In the genomic region with DNA sequence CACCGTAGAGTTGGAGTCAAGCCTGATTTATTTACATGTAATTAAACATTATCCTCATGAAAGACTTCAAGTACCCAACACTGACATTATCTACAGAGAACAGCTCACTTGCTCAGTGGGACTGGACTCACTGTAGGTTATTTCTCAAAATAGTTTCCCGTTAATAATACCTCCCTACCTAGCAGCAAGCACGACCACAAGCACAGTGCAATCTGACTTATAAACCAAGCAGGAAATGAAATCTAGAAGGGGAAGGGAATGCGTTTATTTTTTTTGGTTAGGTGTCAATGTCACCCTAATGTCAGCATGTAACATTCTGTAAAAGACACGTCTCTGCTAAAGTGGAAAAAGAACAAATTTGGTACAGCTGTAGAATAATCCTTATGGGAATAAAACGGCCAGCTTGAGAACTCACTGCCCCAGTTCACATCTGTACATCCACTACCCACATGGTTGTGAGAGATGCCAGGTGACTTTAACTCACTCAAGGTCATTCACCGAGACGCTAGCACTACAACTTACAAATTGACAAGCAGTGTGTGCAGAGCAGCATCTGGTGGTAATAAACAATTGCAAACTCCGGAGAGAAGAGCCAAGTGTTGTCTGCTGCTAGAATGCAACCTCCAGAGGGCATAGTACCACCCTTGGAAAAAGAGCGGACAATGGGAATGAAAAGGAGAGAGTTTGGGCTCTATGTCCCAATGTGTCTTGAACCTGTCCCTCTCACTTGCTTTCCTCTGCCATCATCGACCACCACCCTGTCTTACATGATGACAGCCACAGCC, we compare ENCODE assay signal across 2 cellular contexts.
TF ChIP-seq lines count a peak whose summit lies in the region.

No MANE protein-coding gene starts in this region.

TF ChIP-seq in HCT116, 20 proteins besides CTCF, POLR2A, EP300 and RAD21 (continued from another document):
- TF ChIP-seq FOSL1 (IDR thresholded peaks at IDR 0.05; ENCODE audit: low read depth) = no peak
- no peak for TF ChIP-seq JUND (IDR thresholded peaks at IDR 0.05)
- TF ChIP-seq, protein P1, sequence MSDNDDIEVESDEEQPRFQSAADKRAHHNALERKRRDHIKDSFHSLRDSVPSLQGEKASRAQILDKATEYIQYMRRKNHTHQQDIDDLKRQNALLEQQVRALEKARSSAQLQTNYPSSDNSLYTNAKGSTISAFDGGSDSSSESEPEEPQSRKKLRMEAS (IDR thresholded peaks at IDR 0.05) = no peak
- TF ChIP-seq SP1 (IDR thresholded peaks at IDR 0.05; ENCODE audit: low read depth) = no peak
- TF ChIP-seq, protein P2, sequence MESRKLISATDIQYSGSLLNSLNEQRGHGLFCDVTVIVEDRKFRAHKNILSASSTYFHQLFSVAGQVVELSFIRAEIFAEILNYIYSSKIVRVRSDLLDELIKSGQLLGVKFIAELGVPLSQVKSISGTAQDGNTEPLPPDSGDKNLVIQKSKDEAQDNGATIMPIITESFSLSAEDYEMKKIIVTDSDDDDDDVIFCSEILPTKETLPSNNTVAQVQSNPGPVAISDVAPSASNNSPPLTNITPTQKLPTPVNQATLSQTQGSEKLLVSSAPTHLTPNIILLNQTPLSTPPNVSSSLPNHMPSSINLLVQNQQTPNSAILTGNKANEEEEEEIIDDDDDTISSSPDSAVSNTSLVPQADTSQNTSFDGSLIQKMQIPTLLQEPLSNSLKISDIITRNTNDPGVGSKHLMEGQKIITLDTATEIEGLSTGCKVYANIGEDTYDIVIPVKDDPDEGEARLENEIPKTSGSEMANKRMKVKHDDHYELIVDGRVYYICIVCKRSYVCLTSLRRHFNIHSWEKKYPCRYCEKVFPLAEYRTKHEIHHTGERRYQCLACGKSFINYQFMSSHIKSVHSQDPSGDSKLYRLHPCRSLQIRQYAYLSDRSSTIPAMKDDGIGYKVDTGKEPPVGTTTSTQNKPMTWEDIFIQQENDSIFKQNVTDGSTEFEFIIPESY (IDR thresholded peaks at IDR 0.05; ENCODE audit: extremely low read depth, insufficient replicate concordance, low read length) = no peak
- TF ChIP-seq ZFX (IDR thresholded peaks at IDR 0.05) = no peak
- TF ChIP-seq EGR1 (IDR thresholded peaks at IDR 0.05; ENCODE audit: low read depth) = no peak
- TF ChIP-seq YY1 (IDR thresholded peaks at IDR 0.05; ENCODE audit: extremely low read depth, insufficient replicate concordance, low read depth, low read length) = no peak
- no peak for TF ChIP-seq SIN3A (IDR thresholded peaks at IDR 0.05; ENCODE audit: low read depth)
- no peak for TF ChIP-seq ELF1 (IDR thresholded peaks at IDR 0.05; ENCODE audit: borderline replicate concordance, low read depth)

TF ChIP-seq in WTC11, 78 proteins besides CTCF, POLR2A, EP300 and RAD21 (continued from another document):
- TF ChIP-seq, protein P3, sequence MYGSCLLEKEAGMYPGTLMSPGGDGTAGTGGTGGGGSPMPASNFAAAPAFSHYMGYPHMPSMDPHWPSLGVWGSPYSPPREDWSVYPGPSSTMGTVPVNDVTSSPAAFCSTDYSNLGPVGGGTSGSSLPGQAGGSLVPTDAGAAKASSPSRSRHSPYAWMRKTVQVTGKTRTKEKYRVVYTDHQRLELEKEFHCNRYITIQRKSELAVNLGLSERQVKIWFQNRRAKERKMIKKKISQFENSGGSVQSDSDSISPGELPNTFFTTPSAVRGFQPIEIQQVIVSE (CRISPR knock-in tag; IDR thresholded peaks at IDR 0.05; ENCODE audit: borderline replicate concordance) = no peak
- TF ChIP-seq, protein P4, sequence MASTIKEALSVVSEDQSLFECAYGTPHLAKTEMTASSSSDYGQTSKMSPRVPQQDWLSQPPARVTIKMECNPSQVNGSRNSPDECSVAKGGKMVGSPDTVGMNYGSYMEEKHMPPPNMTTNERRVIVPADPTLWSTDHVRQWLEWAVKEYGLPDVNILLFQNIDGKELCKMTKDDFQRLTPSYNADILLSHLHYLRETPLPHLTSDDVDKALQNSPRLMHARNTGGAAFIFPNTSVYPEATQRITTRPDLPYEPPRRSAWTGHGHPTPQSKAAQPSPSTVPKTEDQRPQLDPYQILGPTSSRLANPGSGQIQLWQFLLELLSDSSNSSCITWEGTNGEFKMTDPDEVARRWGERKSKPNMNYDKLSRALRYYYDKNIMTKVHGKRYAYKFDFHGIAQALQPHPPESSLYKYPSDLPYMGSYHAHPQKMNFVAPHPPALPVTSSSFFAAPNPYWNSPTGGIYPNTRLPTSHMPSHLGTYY (CRISPR knock-in tag; IDR thresholded peaks at IDR 0.05) = no peak
- TF ChIP-seq ZNF138 (CRISPR knock-in tag; conservative IDR thresholded peaks at IDR 0.05) (no peak), KAT7 (CRISPR knock-in tag; IDR thresholded peaks at IDR 0.05; ENCODE audit: borderline replicate concordance) (no peak), CREM (CRISPR knock-in tag; IDR thresholded peaks at IDR 0.05) (no peak), CBFB (CRISPR knock-in tag; IDR thresholded peaks at IDR 0.05; ENCODE audit: low read depth) (no peak), GRHL2 (CRISPR knock-in tag; IDR thresholded peaks at IDR 0.05; ENCODE audit: insufficient replicate concordance, severe bottlenecking) (no peak), MXD4 (CRISPR knock-in tag; IDR thresholded peaks at IDR 0.05; ENCODE audit: borderline replicate concordance) (no peak), NFYB (CRISPR knock-in tag; conservative IDR thresholded peaks at IDR 0.05; ENCODE audit: low read depth) (no peak)
- TF ChIP-seq, protein P5, sequence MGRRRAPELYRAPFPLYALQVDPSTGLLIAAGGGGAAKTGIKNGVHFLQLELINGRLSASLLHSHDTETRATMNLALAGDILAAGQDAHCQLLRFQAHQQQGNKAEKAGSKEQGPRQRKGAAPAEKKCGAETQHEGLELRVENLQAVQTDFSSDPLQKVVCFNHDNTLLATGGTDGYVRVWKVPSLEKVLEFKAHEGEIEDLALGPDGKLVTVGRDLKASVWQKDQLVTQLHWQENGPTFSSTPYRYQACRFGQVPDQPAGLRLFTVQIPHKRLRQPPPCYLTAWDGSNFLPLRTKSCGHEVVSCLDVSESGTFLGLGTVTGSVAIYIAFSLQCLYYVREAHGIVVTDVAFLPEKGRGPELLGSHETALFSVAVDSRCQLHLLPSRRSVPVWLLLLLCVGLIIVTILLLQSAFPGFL (CRISPR knock-in tag; IDR thresholded peaks at IDR 0.05; ENCODE audit: borderline replicate concordance) = no peak
- TF ChIP-seq, protein P6, sequence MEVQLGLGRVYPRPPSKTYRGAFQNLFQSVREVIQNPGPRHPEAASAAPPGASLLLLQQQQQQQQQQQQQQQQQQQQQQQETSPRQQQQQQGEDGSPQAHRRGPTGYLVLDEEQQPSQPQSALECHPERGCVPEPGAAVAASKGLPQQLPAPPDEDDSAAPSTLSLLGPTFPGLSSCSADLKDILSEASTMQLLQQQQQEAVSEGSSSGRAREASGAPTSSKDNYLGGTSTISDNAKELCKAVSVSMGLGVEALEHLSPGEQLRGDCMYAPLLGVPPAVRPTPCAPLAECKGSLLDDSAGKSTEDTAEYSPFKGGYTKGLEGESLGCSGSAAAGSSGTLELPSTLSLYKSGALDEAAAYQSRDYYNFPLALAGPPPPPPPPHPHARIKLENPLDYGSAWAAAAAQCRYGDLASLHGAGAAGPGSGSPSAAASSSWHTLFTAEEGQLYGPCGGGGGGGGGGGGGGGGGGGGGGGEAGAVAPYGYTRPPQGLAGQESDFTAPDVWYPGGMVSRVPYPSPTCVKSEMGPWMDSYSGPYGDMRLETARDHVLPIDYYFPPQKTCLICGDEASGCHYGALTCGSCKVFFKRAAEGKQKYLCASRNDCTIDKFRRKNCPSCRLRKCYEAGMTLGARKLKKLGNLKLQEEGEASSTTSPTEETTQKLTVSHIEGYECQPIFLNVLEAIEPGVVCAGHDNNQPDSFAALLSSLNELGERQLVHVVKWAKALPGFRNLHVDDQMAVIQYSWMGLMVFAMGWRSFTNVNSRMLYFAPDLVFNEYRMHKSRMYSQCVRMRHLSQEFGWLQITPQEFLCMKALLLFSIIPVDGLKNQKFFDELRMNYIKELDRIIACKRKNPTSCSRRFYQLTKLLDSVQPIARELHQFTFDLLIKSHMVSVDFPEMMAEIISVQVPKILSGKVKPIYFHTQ (CRISPR knock-in tag; IDR thresholded peaks at IDR 0.05) = no peak
- TF ChIP-seq, protein P7, sequence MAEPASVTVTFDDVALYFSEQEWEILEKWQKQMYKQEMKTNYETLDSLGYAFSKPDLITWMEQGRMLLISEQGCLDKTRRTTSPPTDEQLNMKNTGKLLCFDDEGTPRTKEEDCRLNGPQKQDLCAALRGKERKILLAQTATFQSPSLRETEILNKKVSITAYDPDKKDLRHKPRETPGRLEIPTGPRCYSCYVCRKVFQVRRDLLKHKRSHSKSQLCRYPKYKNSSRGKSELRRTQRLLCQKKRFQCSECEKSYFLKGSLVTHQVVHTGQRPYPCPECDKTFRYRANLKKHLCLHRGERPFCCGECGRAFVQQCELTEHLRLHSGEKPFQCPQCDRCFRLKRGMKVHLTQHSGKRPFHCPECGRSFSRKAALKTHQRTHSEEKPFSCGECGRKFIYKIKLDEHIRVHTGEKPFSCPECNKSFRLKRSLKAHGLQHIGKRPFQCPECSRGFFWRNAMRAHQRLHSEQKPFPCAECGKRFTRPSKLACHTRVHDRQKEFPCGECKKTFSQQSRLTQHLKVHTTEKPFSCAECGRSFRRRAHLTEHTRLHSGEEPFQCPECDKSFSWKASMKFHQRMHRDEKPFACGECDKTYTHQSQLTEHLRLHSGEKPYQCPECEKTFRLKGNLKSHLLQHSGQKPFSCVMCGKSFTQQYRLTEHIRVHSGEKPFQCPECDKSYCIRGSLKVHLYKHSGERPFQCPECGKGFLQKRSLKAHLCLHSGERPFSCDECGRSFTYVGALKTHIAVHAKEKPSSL (CRISPR knock-in tag; conservative IDR thresholded peaks at IDR 0.05) = no peak
- TF ChIP-seq, protein P8, sequence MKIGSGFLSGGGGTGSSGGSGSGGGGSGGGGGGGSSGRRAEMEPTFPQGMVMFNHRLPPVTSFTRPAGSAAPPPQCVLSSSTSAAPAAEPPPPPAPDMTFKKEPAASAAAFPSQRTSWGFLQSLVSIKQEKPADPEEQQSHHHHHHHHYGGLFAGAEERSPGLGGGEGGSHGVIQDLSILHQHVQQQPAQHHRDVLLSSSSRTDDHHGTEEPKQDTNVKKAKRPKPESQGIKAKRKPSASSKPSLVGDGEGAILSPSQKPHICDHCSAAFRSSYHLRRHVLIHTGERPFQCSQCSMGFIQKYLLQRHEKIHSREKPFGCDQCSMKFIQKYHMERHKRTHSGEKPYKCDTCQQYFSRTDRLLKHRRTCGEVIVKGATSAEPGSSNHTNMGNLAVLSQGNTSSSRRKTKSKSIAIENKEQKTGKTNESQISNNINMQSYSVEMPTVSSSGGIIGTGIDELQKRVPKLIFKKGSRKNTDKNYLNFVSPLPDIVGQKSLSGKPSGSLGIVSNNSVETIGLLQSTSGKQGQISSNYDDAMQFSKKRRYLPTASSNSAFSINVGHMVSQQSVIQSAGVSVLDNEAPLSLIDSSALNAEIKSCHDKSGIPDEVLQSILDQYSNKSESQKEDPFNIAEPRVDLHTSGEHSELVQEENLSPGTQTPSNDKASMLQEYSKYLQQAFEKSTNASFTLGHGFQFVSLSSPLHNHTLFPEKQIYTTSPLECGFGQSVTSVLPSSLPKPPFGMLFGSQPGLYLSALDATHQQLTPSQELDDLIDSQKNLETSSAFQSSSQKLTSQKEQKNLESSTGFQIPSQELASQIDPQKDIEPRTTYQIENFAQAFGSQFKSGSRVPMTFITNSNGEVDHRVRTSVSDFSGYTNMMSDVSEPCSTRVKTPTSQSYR (CRISPR knock-in tag; IDR thresholded peaks at IDR 0.05) = no peak
